1 cellular context compared by ENCODE assay signal in genomic region chr7:140085447-140085846, GRCh38.
TF ChIP-seq lines count a peak whose summit lies in the region.

No MANE protein-coding gene starts in this region.

TF ChIP-seq in GM12878, 131 proteins besides CTCF, POLR2A, EP300 and RAD21 (continued from another document):
- TF ChIP-seq ZBTB40 (IDR thresholded peaks at IDR 0.05; ENCODE audit: borderline replicate concordance), result no peak
TF ChIP-seq in GM12878: peak in this region for 0.
